ENCODE assay signal across 14 cellular contexts in the genomic region with DNA sequence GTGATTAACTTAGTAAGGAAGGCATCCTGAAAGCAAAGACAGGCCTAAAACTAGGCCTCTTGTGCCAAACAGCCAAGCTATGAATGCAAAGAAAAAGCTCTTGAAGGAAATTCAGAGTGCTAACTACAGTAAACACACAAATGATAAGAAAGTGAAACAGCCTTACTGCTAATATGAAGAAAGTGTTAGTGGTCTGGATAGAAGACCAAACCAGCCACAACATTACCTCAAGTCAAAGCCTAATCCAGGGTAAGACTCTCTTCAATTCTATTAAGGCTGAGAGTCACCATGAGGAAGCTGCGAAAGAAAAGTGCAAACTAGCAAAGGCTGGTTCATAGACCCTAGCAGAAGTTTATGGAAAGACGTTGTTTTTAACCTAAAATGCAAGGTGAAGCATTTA.
DNase-seq lines count a peak whose midpoint lies in the region; ATAC-seq and TF ChIP-seq lines count a peak whose summit lies in the region.
"Had no signal": no experiment of that assay in that cellular context is flagged by ENCODE, and none has a peak within 500 bp of the region (broad histone marks: within the 10 kb centered on the region; RNA-seq: fewer than 3 reads in every experiment).

No MANE protein-coding gene starts in this region.

- no peaks in the 10 kb centered on the region for H3K9me3 Mint-ChIP-seq in CD4-positive, alpha-beta memory T cell

- H3K9me3 ChIP-seq in CD4-positive, alpha-beta memory T cell (ENCODE audit: control insufficient read depth in 1 of 2, low read length in 2 of 2): no peaks in the 10 kb centered on the region
- no peaks in the 10 kb centered on the region for H3K9me3 ChIP-seq in uterus

- no peak overlapping the region for H3K4me3 Mint-ChIP-seq in CD4-positive, alpha-beta memory T cell

- TF ChIP-seq POLR2A in uterus (IDR thresholded peaks at IDR 0.05): no peak

- no peak overlapping the region for H3K27ac ChIP-seq in CD4-positive, alpha-beta memory T cell (ENCODE audit: low read depth, low read length)
- H3K27ac ChIP-seq in uterus: no peak overlapping the region
- H3K27ac ChIP-seq: SK-N-MC had no signal

- no peaks in the 10 kb centered on the region for H3K27me3 Mint-ChIP-seq in CD4-positive, alpha-beta memory T cell

- TF ChIP-seq CTCF in uterus (IDR thresholded peaks at IDR 0.05): no peak

- peak overlapping the region in 1 of 7 donors; percentile 65 for H3K27ac Mint-ChIP-seq in CD4-positive, alpha-beta memory T cell

- intact Hi-C loops in CD4-positive, alpha-beta memory T cell (cut with micrococcal nuclease): no loop called here
- intact Hi-C loops in uterus (cut with DNase I; ENCODE audit: low total_unique reads): no loop called here

- no peaks in the 10 kb centered on the region for H3K4me1 ChIP-seq in CD4-positive, alpha-beta memory T cell (ENCODE audit: insufficient read depth, low read length)
- no peaks in the 10 kb centered on the region for H3K4me1 ChIP-seq in uterus

- peaks cover 9 to 10% of the 10 kb centered on the region in 2 donors for H3K36me3 Mint-ChIP-seq in CD4-positive, alpha-beta memory T cell

- DNase-seq in MV-4-11 (lab: John Stamatoyannopoulos, UW) (peak; percentile 52), uterus (no peak), amygdala (lab: John Stamatoyannopoulos, UW) (no peak), hippocampal formation (lab: John Stamatoyannopoulos, UW) (no peak)
- no peak for DNase-seq in CD4-positive, alpha-beta memory T cell
- DNase-seq: activated gamma-delta T cell; DMS153; NCI-H146; NCI-H446 treated with DMSO at 0.1 percent for 48 hours; stimulated activated CD4-positive, alpha-beta T cell treated with anti-CD3 and anti-CD28 coated beads, Interleukin-15, amount 100 ng/mL, for 24 hours had no signal

- CTCF ChIA-PET in CD4-positive, alpha-beta memory T cell (lab: Charles Lee; ENCODE audit: partially characterized antibody): interaction anchor here (0.9 kb wide), 1 partner anchor 12 kb away, joined by 3 read pairs; no protein-coding TSS in a partner anchor

- no peaks in the 10 kb centered on the region for H3K36me3 ChIP-seq in CD4-positive, alpha-beta memory T cell (ENCODE audit: insufficient read depth, low read length)
- H3K36me3 ChIP-seq in uterus: no peaks in the 10 kb centered on the region

- peak; percentile 71 for ATAC-seq in GM18858 (IDR thresholded peaks at IDR 0.05; ENCODE audit: unreplicated experiment)
- peak; percentile 79 for ATAC-seq in GM19463 (IDR thresholded peaks at IDR 0.05; ENCODE audit: unreplicated experiment)
- peak; percentile 70 for ATAC-seq in HG02885 (IDR thresholded peaks at IDR 0.05; ENCODE audit: poor library complexity, unreplicated experiment)

- POLR2A ChIA-PET in CD4-positive, alpha-beta memory T cell (lab: Charles Lee; ENCODE audit: partially characterized antibody): no interaction called here

- H3K4me3 ChIP-seq in CD4-positive, alpha-beta memory T cell (ENCODE audit: low read length in 2 of 2): no peak overlapping the region
- H3K4me3 ChIP-seq in uterus: no peak overlapping the region
- H3K4me3 ChIP-seq: SK-N-MC had no signal

- H3K27me3 ChIP-seq in CD4-positive, alpha-beta memory T cell (ENCODE audit: insufficient read depth, low read length): no peaks in the 10 kb centered on the region
- H3K27me3 ChIP-seq in uterus: no peaks in the 10 kb centered on the region

- peaks cover 0 to 3% (median 2%) of the 10 kb centered on the region in 4 donors for H3K4me1 Mint-ChIP-seq in CD4-positive, alpha-beta memory T cell
